1 cellular context compared by ENCODE assay signal in the genomic region with DNA sequence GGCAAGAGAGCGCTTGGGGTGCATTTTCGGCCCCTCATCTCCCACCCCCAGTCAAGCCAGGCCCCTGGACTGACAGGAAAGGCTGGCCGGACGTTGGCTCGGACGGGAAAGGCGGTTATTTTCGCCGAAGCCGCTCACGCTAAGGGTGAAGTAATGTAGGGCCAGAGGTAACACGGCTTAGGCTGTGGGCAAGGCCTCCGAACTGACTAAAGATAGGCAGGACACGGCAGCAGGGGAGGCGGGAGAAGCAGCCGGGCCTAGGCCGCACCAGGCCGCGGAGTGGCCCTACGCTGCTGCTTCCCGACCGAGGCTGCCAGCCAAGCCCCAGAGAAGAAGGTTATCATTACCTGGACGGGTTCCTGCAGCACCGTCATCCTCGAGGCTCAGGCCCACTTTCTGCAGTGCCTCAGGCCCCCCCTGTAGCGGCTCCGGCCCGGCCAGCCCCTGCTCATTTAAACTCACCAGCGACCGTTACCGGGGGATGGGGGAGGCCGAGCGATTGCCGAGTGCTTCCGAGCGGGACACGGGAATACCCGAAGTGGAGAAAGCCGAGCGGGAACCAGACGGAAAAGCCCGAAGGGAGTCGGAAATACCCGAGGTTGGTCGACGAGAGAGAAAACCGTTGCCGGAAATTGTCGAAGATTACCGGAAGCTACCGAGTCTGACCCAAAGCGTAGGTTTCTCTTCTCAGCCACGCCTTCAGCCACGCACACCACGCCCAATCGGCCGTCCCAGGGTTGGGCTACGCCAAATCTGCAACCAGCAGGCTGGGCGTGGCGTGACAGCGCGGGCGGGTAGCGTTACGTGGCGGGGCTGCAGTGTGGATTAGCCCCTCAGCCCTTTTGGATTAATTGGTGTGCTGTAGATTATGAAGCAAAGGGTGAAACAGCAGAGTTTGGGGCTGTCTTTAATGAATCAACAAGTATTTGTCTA.
A peak's percentile ranks its signal among the peaks of the same experiment; 100 is the strongest.
TF ChIP-seq lines count a peak whose summit lies in the region.

A gene with protein sequence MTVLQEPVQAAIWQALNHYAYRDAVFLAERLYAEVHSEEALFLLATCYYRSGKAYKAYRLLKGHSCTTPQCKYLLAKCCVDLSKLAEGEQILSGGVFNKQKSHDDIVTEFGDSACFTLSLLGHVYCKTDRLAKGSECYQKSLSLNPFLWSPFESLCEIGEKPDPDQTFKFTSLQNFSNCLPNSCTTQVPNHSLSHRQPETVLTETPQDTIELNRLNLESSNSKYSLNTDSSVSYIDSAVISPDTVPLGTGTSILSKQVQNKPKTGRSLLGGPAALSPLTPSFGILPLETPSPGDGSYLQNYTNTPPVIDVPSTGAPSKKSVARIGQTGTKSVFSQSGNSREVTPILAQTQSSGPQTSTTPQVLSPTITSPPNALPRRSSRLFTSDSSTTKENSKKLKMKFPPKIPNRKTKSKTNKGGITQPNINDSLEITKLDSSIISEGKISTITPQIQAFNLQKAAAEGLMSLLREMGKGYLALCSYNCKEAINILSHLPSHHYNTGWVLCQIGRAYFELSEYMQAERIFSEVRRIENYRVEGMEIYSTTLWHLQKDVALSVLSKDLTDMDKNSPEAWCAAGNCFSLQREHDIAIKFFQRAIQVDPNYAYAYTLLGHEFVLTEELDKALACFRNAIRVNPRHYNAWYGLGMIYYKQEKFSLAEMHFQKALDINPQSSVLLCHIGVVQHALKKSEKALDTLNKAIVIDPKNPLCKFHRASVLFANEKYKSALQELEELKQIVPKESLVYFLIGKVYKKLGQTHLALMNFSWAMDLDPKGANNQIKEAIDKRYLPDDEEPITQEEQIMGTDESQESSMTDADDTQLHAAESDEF (minus strand): TSS at position 497 of the 933 bp plus-strand sequence. CDS start 123 bp downstream, at position 374.

TF ChIP-seq in GM12878, 131 proteins besides CTCF, POLR2A, EP300 and RAD21 (continued from another document and continues in another):
- TF ChIP-seq, protein P1, sequence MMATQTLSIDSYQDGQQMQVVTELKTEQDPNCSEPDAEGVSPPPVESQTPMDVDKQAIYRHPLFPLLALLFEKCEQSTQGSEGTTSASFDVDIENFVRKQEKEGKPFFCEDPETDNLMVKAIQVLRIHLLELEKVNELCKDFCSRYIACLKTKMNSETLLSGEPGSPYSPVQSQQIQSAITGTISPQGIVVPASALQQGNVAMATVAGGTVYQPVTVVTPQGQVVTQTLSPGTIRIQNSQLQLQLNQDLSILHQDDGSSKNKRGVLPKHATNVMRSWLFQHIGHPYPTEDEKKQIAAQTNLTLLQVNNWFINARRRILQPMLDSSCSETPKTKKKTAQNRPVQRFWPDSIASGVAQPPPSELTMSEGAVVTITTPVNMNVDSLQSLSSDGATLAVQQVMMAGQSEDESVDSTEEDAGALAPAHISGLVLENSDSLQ (IDR thresholded peaks at IDR 0.05) = no peak; the same call in none of the 2 replicates
- TF ChIP-seq, protein P2, sequence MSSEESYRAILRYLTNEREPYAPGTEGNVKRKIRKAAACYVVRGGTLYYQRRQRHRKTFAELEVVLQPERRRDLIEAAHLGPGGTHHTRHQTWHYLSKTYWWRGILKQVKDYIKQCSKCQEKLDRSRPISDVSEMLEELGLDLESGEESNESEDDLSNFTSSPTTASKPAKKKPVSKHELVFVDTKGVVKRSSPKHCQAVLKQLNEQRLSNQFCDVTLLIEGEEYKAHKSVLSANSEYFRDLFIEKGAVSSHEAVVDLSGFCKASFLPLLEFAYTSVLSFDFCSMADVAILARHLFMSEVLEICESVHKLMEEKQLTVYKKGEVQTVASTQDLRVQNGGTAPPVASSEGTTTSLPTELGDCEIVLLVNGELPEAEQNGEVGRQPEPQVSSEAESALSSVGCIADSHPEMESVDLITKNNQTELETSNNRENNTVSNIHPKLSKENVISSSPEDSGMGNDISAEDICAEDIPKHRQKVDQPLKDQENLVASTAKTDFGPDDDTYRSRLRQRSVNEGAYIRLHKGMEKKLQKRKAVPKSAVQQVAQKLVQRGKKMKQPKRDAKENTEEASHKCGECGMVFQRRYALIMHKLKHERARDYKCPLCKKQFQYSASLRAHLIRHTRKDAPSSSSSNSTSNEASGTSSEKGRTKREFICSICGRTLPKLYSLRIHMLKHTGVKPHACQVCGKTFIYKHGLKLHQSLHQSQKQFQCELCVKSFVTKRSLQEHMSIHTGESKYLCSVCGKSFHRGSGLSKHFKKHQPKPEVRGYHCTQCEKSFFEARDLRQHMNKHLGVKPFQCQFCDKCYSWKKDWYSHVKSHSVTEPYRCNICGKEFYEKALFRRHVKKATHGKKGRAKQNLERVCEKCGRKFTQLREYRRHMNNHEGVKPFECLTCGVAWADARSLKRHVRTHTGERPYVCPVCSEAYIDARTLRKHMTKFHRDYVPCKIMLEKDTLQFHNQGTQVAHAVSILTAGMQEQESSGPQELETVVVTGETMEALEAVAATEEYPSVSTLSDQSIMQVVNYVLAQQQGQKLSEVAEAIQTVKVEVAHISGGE (CRISPR knock-in tag; IDR thresholded peaks at IDR 0.05) = no peak
- TF ChIP-seq GATAD2B (conservative IDR thresholded peaks at IDR 0.05; ENCODE audit: low read depth) (peak; percentile 84), TCF7 (IDR thresholded peaks at IDR 0.05; ENCODE audit: borderline replicate concordance) (no peak), SMARCA5 (IDR thresholded peaks at IDR 0.05) (peak; percentile 56; the same call in 1 of the 2 replicates), RUNX3 (IDR thresholded peaks at IDR 0.05; ENCODE audit: low read length) (peak; percentile 3; the same call in 1 of the 2 replicates), MYB (IDR thresholded peaks at IDR 0.05; ENCODE audit: borderline replicate concordance, low read depth, low read length) (0 out of 2 replicates have a peak, but pooled peaks have one; percentile 43), IKZF2 (IDR thresholded peaks at IDR 0.05) (peak; percentile 10 to 32; a peak in 1 of 4 replicates), YBX1 (IDR thresholded peaks at IDR 0.05) (no peak), HDGF (IDR thresholded peaks at IDR 0.05) (0 out of 2 replicates have a peak, but pooled peaks have one; percentile 20), BMI1 (IDR thresholded peaks at IDR 0.05; ENCODE audit: borderline replicate concordance) (no peak), BHLHE40 (IDR thresholded peaks at IDR 0.05; ENCODE audit: borderline replicate concordance in 1 of 2, low read depth in 2 of 2, low read length in 1 of 2) (peak in 1 of 2 experiments; percentile 12; a peak in 1 of 4 replicates), NFXL1 (IDR thresholded peaks at IDR 0.05; ENCODE audit: borderline replicate concordance) (no peak), RBBP5 (conservative IDR thresholded peaks at IDR 0.05) (no peak), NR2C1 (IDR thresholded peaks at IDR 0.05) (no peak), STAT1 (conservative IDR thresholded peaks at IDR 0.05) (peak; percentile 71; the same call in 1 of the 2 replicates), CEBPB (IDR thresholded peaks at IDR 0.05; ENCODE audit: borderline replicate concordance in 1 of 2, low read depth in 2 of 2, low read length in 2 of 2) (no peak), RB1 (IDR thresholded peaks at IDR 0.05; ENCODE audit: borderline replicate concordance) (peak; percentile 95), BRCA1 (IDR thresholded peaks at IDR 0.05; ENCODE audit: low read depth, low read length) (no peak), ZSCAN29 (IDR thresholded peaks at IDR 0.05) (no peak), ASH2L (IDR thresholded peaks at IDR 0.05; ENCODE audit: borderline replicate concordance, low read depth) (no peak), SRF (IDR thresholded peaks at IDR 0.05; ENCODE audit: low read depth in 2 of 2, low read length in 2 of 2) (peak in 1 of 2 experiments; percentile 4; a peak in 1 of 4 replicates), ZNF274 (IDR thresholded peaks at IDR 0.05; ENCODE audit: insufficient read depth, insufficient read length) (no peak), WRNIP1 (IDR thresholded peaks at IDR 0.05; ENCODE audit: borderline replicate concordance, low read depth, low read length) (no peak), ZNF622 (IDR thresholded peaks at IDR 0.05) (no peak), FOXM1 (IDR thresholded peaks at IDR 0.05; ENCODE audit: low read depth, low read length) (no peak), ZNF384 (IDR thresholded peaks at IDR 0.05; ENCODE audit: borderline replicate concordance, low read depth, low read length) (no peak)
- TF ChIP-seq, protein P3, sequence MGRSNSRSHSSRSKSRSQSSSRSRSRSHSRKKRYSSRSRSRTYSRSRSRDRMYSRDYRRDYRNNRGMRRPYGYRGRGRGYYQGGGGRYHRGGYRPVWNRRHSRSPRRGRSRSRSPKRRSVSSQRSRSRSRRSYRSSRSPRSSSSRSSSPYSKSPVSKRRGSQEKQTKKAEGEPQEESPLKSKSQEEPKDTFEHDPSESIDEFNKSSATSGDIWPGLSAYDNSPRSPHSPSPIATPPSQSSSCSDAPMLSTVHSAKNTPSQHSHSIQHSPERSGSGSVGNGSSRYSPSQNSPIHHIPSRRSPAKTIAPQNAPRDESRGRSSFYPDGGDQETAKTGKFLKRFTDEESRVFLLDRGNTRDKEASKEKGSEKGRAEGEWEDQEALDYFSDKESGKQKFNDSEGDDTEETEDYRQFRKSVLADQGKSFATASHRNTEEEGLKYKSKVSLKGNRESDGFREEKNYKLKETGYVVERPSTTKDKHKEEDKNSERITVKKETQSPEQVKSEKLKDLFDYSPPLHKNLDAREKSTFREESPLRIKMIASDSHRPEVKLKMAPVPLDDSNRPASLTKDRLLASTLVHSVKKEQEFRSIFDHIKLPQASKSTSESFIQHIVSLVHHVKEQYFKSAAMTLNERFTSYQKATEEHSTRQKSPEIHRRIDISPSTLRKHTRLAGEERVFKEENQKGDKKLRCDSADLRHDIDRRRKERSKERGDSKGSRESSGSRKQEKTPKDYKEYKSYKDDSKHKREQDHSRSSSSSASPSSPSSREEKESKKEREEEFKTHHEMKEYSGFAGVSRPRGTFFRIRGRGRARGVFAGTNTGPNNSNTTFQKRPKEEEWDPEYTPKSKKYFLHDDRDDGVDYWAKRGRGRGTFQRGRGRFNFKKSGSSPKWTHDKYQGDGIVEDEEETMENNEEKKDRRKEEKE (IDR thresholded peaks at IDR 0.05) = no peak
- TF ChIP-seq, protein P4, sequence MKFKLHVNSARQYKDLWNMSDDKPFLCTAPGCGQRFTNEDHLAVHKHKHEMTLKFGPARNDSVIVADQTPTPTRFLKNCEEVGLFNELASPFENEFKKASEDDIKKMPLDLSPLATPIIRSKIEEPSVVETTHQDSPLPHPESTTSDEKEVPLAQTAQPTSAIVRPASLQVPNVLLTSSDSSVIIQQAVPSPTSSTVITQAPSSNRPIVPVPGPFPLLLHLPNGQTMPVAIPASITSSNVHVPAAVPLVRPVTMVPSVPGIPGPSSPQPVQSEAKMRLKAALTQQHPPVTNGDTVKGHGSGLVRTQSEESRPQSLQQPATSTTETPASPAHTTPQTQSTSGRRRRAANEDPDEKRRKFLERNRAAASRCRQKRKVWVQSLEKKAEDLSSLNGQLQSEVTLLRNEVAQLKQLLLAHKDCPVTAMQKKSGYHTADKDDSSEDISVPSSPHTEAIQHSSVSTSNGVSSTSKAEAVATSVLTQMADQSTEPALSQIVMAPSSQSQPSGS (IDR thresholded peaks at IDR 0.05; ENCODE audit: low read length) = no peak
- TF ChIP-seq, protein P5, sequence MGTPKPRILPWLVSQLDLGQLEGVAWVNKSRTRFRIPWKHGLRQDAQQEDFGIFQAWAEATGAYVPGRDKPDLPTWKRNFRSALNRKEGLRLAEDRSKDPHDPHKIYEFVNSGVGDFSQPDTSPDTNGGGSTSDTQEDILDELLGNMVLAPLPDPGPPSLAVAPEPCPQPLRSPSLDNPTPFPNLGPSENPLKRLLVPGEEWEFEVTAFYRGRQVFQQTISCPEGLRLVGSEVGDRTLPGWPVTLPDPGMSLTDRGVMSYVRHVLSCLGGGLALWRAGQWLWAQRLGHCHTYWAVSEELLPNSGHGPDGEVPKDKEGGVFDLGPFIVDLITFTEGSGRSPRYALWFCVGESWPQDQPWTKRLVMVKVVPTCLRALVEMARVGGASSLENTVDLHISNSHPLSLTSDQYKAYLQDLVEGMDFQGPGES (IDR thresholded peaks at IDR 0.05) = no peak
- TF ChIP-seq, protein P6, sequence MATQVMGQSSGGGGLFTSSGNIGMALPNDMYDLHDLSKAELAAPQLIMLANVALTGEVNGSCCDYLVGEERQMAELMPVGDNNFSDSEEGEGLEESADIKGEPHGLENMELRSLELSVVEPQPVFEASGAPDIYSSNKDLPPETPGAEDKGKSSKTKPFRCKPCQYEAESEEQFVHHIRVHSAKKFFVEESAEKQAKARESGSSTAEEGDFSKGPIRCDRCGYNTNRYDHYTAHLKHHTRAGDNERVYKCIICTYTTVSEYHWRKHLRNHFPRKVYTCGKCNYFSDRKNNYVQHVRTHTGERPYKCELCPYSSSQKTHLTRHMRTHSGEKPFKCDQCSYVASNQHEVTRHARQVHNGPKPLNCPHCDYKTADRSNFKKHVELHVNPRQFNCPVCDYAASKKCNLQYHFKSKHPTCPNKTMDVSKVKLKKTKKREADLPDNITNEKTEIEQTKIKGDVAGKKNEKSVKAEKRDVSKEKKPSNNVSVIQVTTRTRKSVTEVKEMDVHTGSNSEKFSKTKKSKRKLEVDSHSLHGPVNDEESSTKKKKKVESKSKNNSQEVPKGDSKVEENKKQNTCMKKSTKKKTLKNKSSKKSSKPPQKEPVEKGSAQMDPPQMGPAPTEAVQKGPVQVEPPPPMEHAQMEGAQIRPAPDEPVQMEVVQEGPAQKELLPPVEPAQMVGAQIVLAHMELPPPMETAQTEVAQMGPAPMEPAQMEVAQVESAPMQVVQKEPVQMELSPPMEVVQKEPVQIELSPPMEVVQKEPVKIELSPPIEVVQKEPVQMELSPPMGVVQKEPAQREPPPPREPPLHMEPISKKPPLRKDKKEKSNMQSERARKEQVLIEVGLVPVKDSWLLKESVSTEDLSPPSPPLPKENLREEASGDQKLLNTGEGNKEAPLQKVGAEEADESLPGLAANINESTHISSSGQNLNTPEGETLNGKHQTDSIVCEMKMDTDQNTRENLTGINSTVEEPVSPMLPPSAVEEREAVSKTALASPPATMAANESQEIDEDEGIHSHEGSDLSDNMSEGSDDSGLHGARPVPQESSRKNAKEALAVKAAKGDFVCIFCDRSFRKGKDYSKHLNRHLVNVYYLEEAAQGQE (IDR thresholded peaks at IDR 0.05; ENCODE audit: low read depth, low read length) = no peak
- TF ChIP-seq, protein P7, sequence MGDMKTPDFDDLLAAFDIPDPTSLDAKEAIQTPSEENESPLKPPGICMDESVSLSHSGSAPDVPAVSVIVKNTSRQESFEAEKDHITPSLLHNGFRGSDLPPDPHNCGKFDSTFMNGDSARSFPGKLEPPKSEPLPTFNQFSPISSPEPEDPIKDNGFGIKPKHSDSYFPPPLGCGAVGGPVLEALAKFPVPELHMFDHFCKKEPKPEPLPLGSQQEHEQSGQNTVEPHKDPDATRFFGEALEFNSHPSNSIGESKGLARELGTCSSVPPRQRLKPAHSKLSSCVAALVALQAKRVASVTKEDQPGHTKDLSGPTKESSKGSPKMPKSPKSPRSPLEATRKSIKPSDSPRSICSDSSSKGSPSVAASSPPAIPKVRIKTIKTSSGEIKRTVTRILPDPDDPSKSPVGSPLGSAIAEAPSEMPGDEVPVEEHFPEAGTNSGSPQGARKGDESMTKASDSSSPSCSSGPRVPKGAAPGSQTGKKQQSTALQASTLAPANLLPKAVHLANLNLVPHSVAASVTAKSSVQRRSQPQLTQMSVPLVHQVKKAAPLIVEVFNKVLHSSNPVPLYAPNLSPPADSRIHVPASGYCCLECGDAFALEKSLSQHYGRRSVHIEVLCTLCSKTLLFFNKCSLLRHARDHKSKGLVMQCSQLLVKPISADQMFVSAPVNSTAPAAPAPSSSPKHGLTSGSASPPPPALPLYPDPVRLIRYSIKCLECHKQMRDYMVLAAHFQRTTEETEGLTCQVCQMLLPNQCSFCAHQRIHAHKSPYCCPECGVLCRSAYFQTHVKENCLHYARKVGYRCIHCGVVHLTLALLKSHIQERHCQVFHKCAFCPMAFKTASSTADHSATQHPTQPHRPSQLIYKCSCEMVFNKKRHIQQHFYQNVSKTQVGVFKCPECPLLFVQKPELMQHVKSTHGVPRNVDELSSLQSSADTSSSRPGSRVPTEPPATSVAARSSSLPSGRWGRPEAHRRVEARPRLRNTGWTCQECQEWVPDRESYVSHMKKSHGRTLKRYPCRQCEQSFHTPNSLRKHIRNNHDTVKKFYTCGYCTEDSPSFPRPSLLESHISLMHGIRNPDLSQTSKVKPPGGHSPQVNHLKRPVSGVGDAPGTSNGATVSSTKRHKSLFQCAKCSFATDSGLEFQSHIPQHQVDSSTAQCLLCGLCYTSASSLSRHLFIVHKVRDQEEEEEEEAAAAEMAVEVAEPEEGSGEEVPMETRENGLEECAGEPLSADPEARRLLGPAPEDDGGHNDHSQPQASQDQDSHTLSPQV (IDR thresholded peaks at IDR 0.05) = no peak
